Comparison of ENCODE assay signal across 1 cellular context in genomic region chr12:2385529-2385928, GRCh38.
TF ChIP-seq lines count a peak whose summit lies in the region.

No MANE protein-coding gene starts in this region.

TF ChIP-seq in IMR-90, 13 proteins besides CTCF, POLR2A, EP300 and RAD21 (continued from another document):
- no peak for TF ChIP-seq ELK1 (IDR thresholded peaks at IDR 0.05; ENCODE audit: borderline replicate concordance, low read depth, low read length)
